Comparison of ENCODE assay signal across 8 cellular contexts in genomic region chr12:11651785-11652184, GRCh38. TPM values are rescaled to one million over a fixed set of nuclear protein-coding genes. Genes with fewer than 3 reads are reported as not detected.
DNase-seq lines count a peak whose midpoint lies in the region; ATAC-seq and TF ChIP-seq lines count a peak whose summit lies in the region.

No MANE protein-coding gene starts in this region.

- peaks cover 3% of the 10 kb centered on the region for H3K36me3 Mint-ChIP-seq in CD4-positive, CD25-positive, alpha-beta regulatory T cell

- H3K4me1 ChIP-seq in CD4-positive, CD25-positive, alpha-beta regulatory T cell (ENCODE audit: control insufficient read depth, insufficient read depth, low read length, poor library complexity, severe bottlenecking): peaks cover 46% of the 10 kb centered on the region
- H3K4me1 ChIP-seq in Loucy (ENCODE audit: insufficient read depth, low read length, poor library complexity, severe bottlenecking): peaks cover 29% of the 10 kb centered on the region
- peaks cover 42% of the 10 kb centered on the region for H3K4me1 ChIP-seq in body of pancreas
- peaks cover 2% of the 10 kb centered on the region for H3K4me1 ChIP-seq in urinary bladder (ENCODE audit: insufficient read depth)

- peak overlapping the region; percentile 5 for H3K27ac ChIP-seq in CD4-positive, CD25-positive, alpha-beta regulatory T cell (ENCODE audit: insufficient read depth, low read length, poor library complexity, severe bottlenecking)
- H3K27ac ChIP-seq in body of pancreas (peak overlapping the region in 3 of 4 donors; percentile 16 to 98 (median 54)), urinary bladder (ENCODE audit: low read depth) (no peak overlapping the region)

- DNase-seq in CD4-positive, CD25-positive, alpha-beta regulatory T cell: no peak
- no peak for DNase-seq in body of pancreas
- peak; percentile 57 for DNase-seq in lung microvascular endothelial cell (ENCODE audit: low read depth in 2 of 2)
- no peak for DNase-seq in SKM-1 treated with dmso at 0.1 percent for 144 hours (lab: John Stamatoyannopoulos, UW; ENCODE audit: unreplicated experiment)
- no peak for DNase-seq in middle frontal gyrus (ENCODE audit: extremely low spot score, low spot score)

- no peaks in the 10 kb centered on the region for H3K36me3 ChIP-seq in CD4-positive, CD25-positive, alpha-beta regulatory T cell (ENCODE audit: control insufficient read depth, insufficient read depth, low read length)
- H3K36me3 ChIP-seq in Loucy (ENCODE audit: insufficient read depth, low read length): no peaks in the 10 kb centered on the region
- H3K36me3 ChIP-seq in body of pancreas (replicated peaks in 1 of 2; ENCODE audit: insufficient read depth in 1 of 2, low read depth in 2 of 2): no peaks in the 10 kb centered on the region
- no peaks in the 10 kb centered on the region for H3K36me3 ChIP-seq in urinary bladder (ENCODE audit: insufficient read depth)

- H3K4me2 ChIP-seq in Loucy (ENCODE audit: low read depth, low read length, poor library complexity, severe bottlenecking): peak overlapping the region; percentile 89

- H3K4me3 Mint-ChIP-seq in CD4-positive, CD25-positive, alpha-beta regulatory T cell: peak overlapping the region; percentile 88 to 98 (median 97)

- peaks cover 0 to 4% (median 0%) of the 10 kb centered on the region in 7 donors for H3K9me3 Mint-ChIP-seq in CD4-positive, CD25-positive, alpha-beta regulatory T cell

- no peak for ATAC-seq in CD4-positive, CD25-positive, alpha-beta regulatory T cell (ENCODE audit: low read depth in 2 of 2)
- no peak for ATAC-seq in body of pancreas
- no peak for ATAC-seq in HG03095 (IDR thresholded peaks at IDR 0.05; ENCODE audit: unreplicated experiment)

- no peaks in the 10 kb centered on the region for H3K9me2 ChIP-seq in Loucy (replicated peaks; ENCODE audit: low read depth, low read length)

- H3K27me3 Mint-ChIP-seq in CD4-positive, CD25-positive, alpha-beta regulatory T cell: no peaks in the 10 kb centered on the region

- no peak overlapping the region for H2AFZ ChIP-seq in Loucy (ENCODE audit: low read length)

- H3K27me3 ChIP-seq in CD4-positive, CD25-positive, alpha-beta regulatory T cell (ENCODE audit: control insufficient read depth, insufficient read depth, low read length): no peaks in the 10 kb centered on the region
- H3K27me3 ChIP-seq in Loucy (ENCODE audit: insufficient read depth, low read length, poor library complexity, severe bottlenecking) (peaks cover 4% of the 10 kb centered on the region), body of pancreas (no peaks in the 10 kb centered on the region)

- peaks cover 41% of the 10 kb centered on the region for H4K20me1 ChIP-seq in Loucy (ENCODE audit: insufficient read depth, low read length, poor library complexity, severe bottlenecking)

- peak overlapping the region; percentile 38 to 94 (median 81) for H3K27ac Mint-ChIP-seq in CD4-positive, CD25-positive, alpha-beta regulatory T cell

- H3K79me2 ChIP-seq in Loucy (ENCODE audit: insufficient read depth, low read length): peaks cover 70% of the 10 kb centered on the region

- intact Hi-C loops in body of pancreas (cut with DNase I): no loop called here

- peaks cover 4% of the 10 kb centered on the region; the same call in 1 of the 2 replicates for H3F3A ChIP-seq in Loucy (ENCODE audit: low read depth)

- no peaks in the 10 kb centered on the region for H3K9me3 ChIP-seq in CD4-positive, CD25-positive, alpha-beta regulatory T cell (ENCODE audit: control insufficient read depth in 2 of 2, low read length in 2 of 2)
- H3K9me3 ChIP-seq in Loucy (ENCODE audit: insufficient read depth, low read depth, low read length): no peaks in the 10 kb centered on the region
- no peaks in the 10 kb centered on the region for H3K9me3 ChIP-seq in body of pancreas

- TF ChIP-seq CTCF in Loucy (conservative IDR thresholded peaks at IDR 0.05; ENCODE audit: low read length) (no peak), body of pancreas (IDR thresholded peaks at IDR 0.05) (no peak)

- TF ChIP-seq POLR2A in body of pancreas (IDR thresholded peaks at IDR 0.05): no peak

- WGBS in body of pancreas, 2 donors: 6 to 7% methylated on average over 6 of the region's 6 CpGs
- 5% methylated on average over 6 of the region's 6 CpGs for WGBS in urinary bladder

- H3K9ac ChIP-seq in Loucy (ENCODE audit: low read depth, low read length, poor library complexity, severe bottlenecking): peak overlapping the region; percentile 100

- peaks cover 28 to 62% (median 48%) of the 10 kb centered on the region in 4 donors for H3K4me1 Mint-ChIP-seq in CD4-positive, CD25-positive, alpha-beta regulatory T cell

- H3K4me3 ChIP-seq in CD4-positive, CD25-positive, alpha-beta regulatory T cell (ENCODE audit: low read depth, low read length): peak overlapping the region; percentile 89
- peak overlapping the region; percentile 99 for H3K4me3 ChIP-seq in Loucy (ENCODE audit: low read length, poor library complexity, severe bottlenecking)
- no peak overlapping the region for H3K4me3 ChIP-seq in body of pancreas
- H3K4me3 ChIP-seq in urinary bladder (ENCODE audit: low read depth, low read length): peak overlapping the region; percentile 97

RNA-seq across cellular contexts. Expression of gene ETV6, which starts 2.3 kb away (rescaled TPM):
- total RNA-seq in CD4-positive, CD25-positive, alpha-beta regulatory T cell: 62.5 TPM
- polyA plus RNA-seq in CD4-positive, CD25-positive, alpha-beta regulatory T cell: 1 to 10 TPM; 2.5 to 4.2 (median 3.5) TPM
- total RNA-seq in body of pancreas (10 to 100 TPM; 17.5 to 17.9 TPM), lung microvascular endothelial cell (6.7 and 6.8 TPM in 2 replicates), urinary bladder (12.7 TPM)
- polyA plus RNA-seq in urinary bladder: 11.8 TPM

Comparison
In these comparisons a context has a peak if more than half of its experiments do, and no peak if none do; other contexts are left out.
1. DNase-seq: peak in lung microvascular endothelial cell (2 of 2); none in CD4-positive, CD25-positive, alpha-beta regulatory T cell (0 of 3), body of pancreas (0 of 4), SKM-1 treated with dmso at 0.1 percent for 144 hours (single experiment) and middle frontal gyrus (single experiment).
2. H3K4me3 ChIP-seq: peak in CD4-positive, CD25-positive, alpha-beta regulatory T cell (single experiment), Loucy (single experiment) and urinary bladder (single experiment); none in body of pancreas (0 of 2).